In the genomic region with DNA sequence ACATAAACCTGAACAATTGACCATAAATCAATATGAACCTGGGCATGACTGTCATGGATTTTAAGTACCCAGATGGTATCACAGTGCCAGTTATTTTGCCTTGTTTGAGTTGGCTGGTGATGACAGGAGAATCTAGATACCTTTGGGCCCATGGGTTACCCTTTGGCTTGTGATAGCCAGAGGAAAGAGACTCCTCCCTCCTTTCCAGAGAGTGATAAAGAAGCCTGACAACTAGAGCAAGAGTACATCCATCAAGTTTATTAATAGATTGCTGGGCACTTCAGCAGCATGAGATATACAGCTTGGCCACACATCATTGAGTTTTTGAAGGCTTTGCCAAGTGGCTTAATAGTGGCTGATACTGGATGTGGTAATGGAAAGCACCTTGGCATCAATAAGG, we compare ENCODE assay signal across 24 cellular contexts. TPM values are rescaled to one million over a fixed set of nuclear protein-coding genes. Genes with fewer than 3 reads are reported as not detected.
"Had no signal": no experiment of that assay in that cellular context is flagged by ENCODE, and none has a peak within 500 bp of the region (broad histone marks: within the 10 kb centered on the region; RNA-seq: fewer than 3 reads in every experiment).

No MANE protein-coding gene starts in this region.

- DNase-seq: activated CD4-positive, alpha-beta memory T cell treated with anti-CD3 and anti-CD28 coated beads, Interleukin-2, amount 10 ng/mL, durations not matched to agents 7 days and 5 days; activated CD4-positive, alpha-beta T cell treated with anti-CD3 and anti-CD28 coated beads for 48 hours; activated CD4-positive, CD25-positive, alpha-beta regulatory T cell; activated naive CD4-positive, alpha-beta T cell; activated naive CD8-positive, alpha-beta T cell treated with anti-CD3 and anti-CD28 coated beads for 36 hours; activated T-cell treated with anti-CD3 and anti-CD28 coated beads, Interleukin-2, amount 50 U/mL, for 1 hour; amniotic stem cell; caudate nucleus; effector memory CD8-positive, alpha-beta T cell; esophagus squamous epithelium; hippocampal formation; islet precursor cell; left lung; naive B cell; stimulated activated naive B cell treated with anti-CD40 and anti-IgM and Interleukin-4, amounts not matched to agents 10 μg/mL and 1 μg/mL and 100 μg/mL, for 72 hours; T1000; upper lobe of left lung had no signal

- H3K4me3 Mint-ChIP-seq: activated CD4-positive, alpha-beta memory T cell treated with anti-CD3 and anti-CD28 coated beads, Interleukin-2, amount 10 ng/mL, durations not matched to agents 7 days and 5 days; activated naive CD8-positive, alpha-beta T cell treated with anti-CD3 and anti-CD28 coated beads for 36 hours; activated T-helper 17 cell treated with anti-CD3 and anti-CD28 coated beads, Interleukin-2, amount 50 U/mL, for 72 hours; effector memory CD8-positive, alpha-beta T cell; memory B cell; naive B cell; neural progenitor cell; stimulated activated naive B cell treated with anti-CD40 and anti-IgM and Interleukin-4, amounts not matched to agents 10 μg/mL and 1 μg/mL and 100 μg/mL, for 72 hours had no signal

- H3K9me3 ChIP-seq: esophagus squamous epithelium, left lung, thoracic aorta, upper lobe of left lung had no signal

- H3K27ac ChIP-seq: left lung, neural progenitor cell had no signal

- H3K27me3 Mint-ChIP-seq: activated CD4-positive, alpha-beta memory T cell treated with anti-CD3 and anti-CD28 coated beads, Interleukin-2, amount 10 ng/mL, durations not matched to agents 7 days and 5 days; activated naive CD8-positive, alpha-beta T cell treated with anti-CD3 and anti-CD28 coated beads for 36 hours had no signal

- H3K27ac Mint-ChIP-seq: activated CD4-positive, alpha-beta memory T cell treated with anti-CD3 and anti-CD28 coated beads, Interleukin-2, amount 10 ng/mL, durations not matched to agents 7 days and 5 days; activated naive CD8-positive, alpha-beta T cell treated with anti-CD3 and anti-CD28 coated beads for 36 hours; activated T-helper 17 cell treated with anti-CD3 and anti-CD28 coated beads, Interleukin-2, amount 50 U/mL, for 72 hours; effector memory CD8-positive, alpha-beta T cell; memory B cell; neural progenitor cell; stimulated activated naive B cell treated with anti-CD40 and anti-IgM and Interleukin-4, amounts not matched to agents 10 μg/mL and 1 μg/mL and 100 μg/mL, for 72 hours had no signal

- H3K36me3 Mint-ChIP-seq: activated naive CD8-positive, alpha-beta T cell treated with anti-CD3 and anti-CD28 coated beads for 36 hours; memory B cell; naive B cell; neural progenitor cell; stimulated activated naive B cell treated with anti-CD40 and anti-IgM and Interleukin-4, amounts not matched to agents 10 μg/mL and 1 μg/mL and 100 μg/mL, for 72 hours had no signal

- H3K4me2 ChIP-seq: neural progenitor cell had no signal

- H3K4me3 ChIP-seq: esophagus squamous epithelium, left lung, neural progenitor cell, thoracic aorta, upper lobe of left lung had no signal

- H3K9ac ChIP-seq: neural progenitor cell had no signal

- H3K27me3 ChIP-seq: esophagus squamous epithelium, left lung, neural progenitor cell, upper lobe of left lung had no signal

- H3K4me1 Mint-ChIP-seq: activated CD4-positive, alpha-beta memory T cell treated with anti-CD3 and anti-CD28 coated beads, Interleukin-2, amount 10 ng/mL, durations not matched to agents 7 days and 5 days; activated naive CD8-positive, alpha-beta T cell treated with anti-CD3 and anti-CD28 coated beads for 36 hours; activated T-helper 17 cell treated with anti-CD3 and anti-CD28 coated beads, Interleukin-2, amount 50 U/mL, for 72 hours; memory B cell; naive B cell; stimulated activated naive B cell treated with anti-CD40 and anti-IgM and Interleukin-4, amounts not matched to agents 10 μg/mL and 1 μg/mL and 100 μg/mL, for 72 hours had no signal

- H3K9me3 Mint-ChIP-seq: activated naive CD8-positive, alpha-beta T cell treated with anti-CD3 and anti-CD28 coated beads for 36 hours; activated T-helper 17 cell treated with anti-CD3 and anti-CD28 coated beads, Interleukin-2, amount 50 U/mL, for 72 hours; memory B cell; naive B cell; neural progenitor cell; stimulated activated naive B cell treated with anti-CD40 and anti-IgM and Interleukin-4, amounts not matched to agents 10 μg/mL and 1 μg/mL and 100 μg/mL, for 72 hours had no signal

- H3K36me3 ChIP-seq: esophagus squamous epithelium, left lung, neural progenitor cell, thoracic aorta, upper lobe of left lung had no signal

- ATAC-seq: activated T-helper 17 cell treated with anti-CD3 and anti-CD28 coated beads, Interleukin-2, amount 50 U/mL, for 72 hours; effector memory CD8-positive, alpha-beta T cell; left lung; stimulated activated naive B cell treated with anti-CD40 and anti-IgM and Interleukin-4, amounts not matched to agents 10 μg/mL and 1 μg/mL and 100 μg/mL, for 72 hours had no signal

RNA-seq across cellular contexts. Expression of a gene that starts 6.6 kb away (rescaled TPM):
- total RNA-seq: activated CD4-positive, alpha-beta memory T cell treated with anti-CD3 and anti-CD28 coated beads, Interleukin-2, amount 10 ng/mL, durations not matched to agents 7 days and 5 days; activated naive CD8-positive, alpha-beta T cell treated with anti-CD3 and anti-CD28 coated beads for 36 hours; activated T-helper 17 cell treated with anti-CD3 and anti-CD28 coated beads, Interleukin-2, amount 50 U/mL, for 72 hours; mononuclear cell; pulmonary artery endothelial cell; T-helper 1 cell treated with Interleukin-12 subunit alpha and Interleukin-12 subunit beta and Interleukin-4 antibody, amounts not matched to agents 30 ng/mL and 1 ng/mL, for 36 hours had no signal
